In the genomic region with DNA sequence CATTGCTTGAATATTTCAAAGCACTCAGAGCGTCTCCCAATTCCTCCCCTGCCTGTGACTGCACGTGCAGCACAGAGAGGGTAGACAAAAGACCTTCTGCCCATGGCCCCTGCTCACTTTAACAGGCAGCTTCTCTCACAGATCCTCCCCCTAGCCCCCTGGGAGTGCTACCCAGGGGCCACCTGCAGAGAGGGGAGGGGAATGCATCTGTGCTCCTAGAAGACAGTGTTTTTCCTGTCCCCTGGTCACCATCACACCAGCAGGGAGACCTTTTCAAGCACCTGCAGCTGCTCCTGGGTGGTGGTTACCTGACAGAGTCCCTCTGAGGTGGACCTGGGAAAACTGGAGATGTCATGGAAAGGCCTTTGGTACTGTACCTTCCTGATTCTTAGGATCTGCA, we compare ENCODE assay signal across 20 cellular contexts. TPM values are rescaled to one million over a fixed set of nuclear protein-coding genes. Genes with fewer than 3 reads are reported as not detected.
DNase-seq lines count a peak whose midpoint lies in the region; ATAC-seq and TF ChIP-seq lines count a peak whose summit lies in the region.
"Had no signal": no experiment of that assay in that cellular context is flagged by ENCODE, and none has a peak within 500 bp of the region (broad histone marks: within the 10 kb centered on the region; RNA-seq: fewer than 3 reads in every experiment).

No MANE protein-coding gene starts in this region.

- H3K4me1 Mint-ChIP-seq in neural progenitor cell, result peaks cover 3% of the 10 kb centered on the region
- H3K4me1 Mint-ChIP-seq: IgD-negative memory B cell had no signal

- H3K27ac Mint-ChIP-seq in neural progenitor cell, result no peak overlapping the region
- H3K27ac Mint-ChIP-seq: IgD-negative memory B cell had no signal

- H3K4me1 ChIP-seq in neural progenitor cell, result peaks cover 7% of the 10 kb centered on the region
- H3K4me1 ChIP-seq: A549 had no signal

- H3K4me2 ChIP-seq in neural progenitor cell, result peak overlapping the region; percentile 8
- H3K4me2 ChIP-seq: A549 had no signal

- H3K27ac ChIP-seq in WERI-Rb-1 (no peak overlapping the region), neural progenitor cell (no peak overlapping the region)
- H3K27ac ChIP-seq: A549, C4-2B, SK-N-MC had no signal

- no peak overlapping the region for H3K9ac ChIP-seq in neural progenitor cell

- ATAC-seq in HG02885 (IDR thresholded peaks at IDR 0.05; ENCODE audit: poor library complexity, unreplicated experiment), result no peak
- no peak for ATAC-seq in GM19328 (IDR thresholded peaks at IDR 0.05; ENCODE audit: unreplicated experiment)
- ATAC-seq: A549 had no signal

- no peaks in the 10 kb centered on the region for H4K20me1 ChIP-seq in neural progenitor cell (ENCODE audit: low read depth)

- H3K27me3 ChIP-seq in WERI-Rb-1 (ENCODE audit: insufficient read depth, low read depth, severe bottlenecking), result no peaks in the 10 kb centered on the region
- H3K27me3 ChIP-seq in neural progenitor cell, result no peaks in the 10 kb centered on the region

- no peaks in the 10 kb centered on the region for H3K36me3 Mint-ChIP-seq in neural progenitor cell
- H3K36me3 Mint-ChIP-seq: IgD-negative memory B cell had no signal

- no peaks in the 10 kb centered on the region for H3K9me3 Mint-ChIP-seq in neural progenitor cell

- no peak overlapping the region for H3K4me3 ChIP-seq in WERI-Rb-1 (ENCODE audit: low read depth, low read length)
- no peak overlapping the region for H3K4me3 ChIP-seq in neural progenitor cell
- H3K4me3 ChIP-seq: A549, SK-N-MC had no signal

- H3K36me3 ChIP-seq in WERI-Rb-1 (no peaks in the 10 kb centered on the region), neural progenitor cell (no peaks in the 10 kb centered on the region)

- H3K27me3 Mint-ChIP-seq in neural progenitor cell (ENCODE audit: insufficient read depth, low read depth), result peaks cover 17% of the 10 kb centered on the region

- no peaks in the 10 kb centered on the region for H3K79me2 ChIP-seq in neural progenitor cell (ENCODE audit: low read depth)

- H3K4me3 Mint-ChIP-seq in neural progenitor cell, result no peak overlapping the region
- H3K4me3 Mint-ChIP-seq: IgD-negative memory B cell had no signal

- H3K9me3 ChIP-seq in WERI-Rb-1 (ENCODE audit: severe bottlenecking) (no peaks in the 10 kb centered on the region), neural progenitor cell (ENCODE audit: low read depth) (no peaks in the 10 kb centered on the region)
- H3K9me3 ChIP-seq: A549 had no signal

- DNase-seq in NCI-H2107 treated with DMSO at 0.1 percent for 48 hours (lab: John Stamatoyannopoulos, UW; ENCODE audit: unreplicated experiment) (peak; percentile 28), NCI-H2107 (lab: John Stamatoyannopoulos, UW) (no peak), NAMALWA (ENCODE audit: low spot score) (peak; percentile 45), WERI-Rb-1 (no peak), neural progenitor cell (ENCODE audit: low spot score) (no peak)
- DNase-seq in activated CD8-positive, alpha-beta memory T cell treated with anti-CD3 and anti-CD28 coated beads for 24 hours, result no peak
- DNase-seq: EL, Kasumi-1, MM.1S, NCI-H1105 treated with DMSO at 0.1 percent for 48 hours, NCI-H1930, NCI-H446 treated with DMSO at 0.1 percent for 48 hours, Right ventricle myocardium superior had no signal

- no peak overlapping the region for H2AFZ ChIP-seq in neural progenitor cell (replicated peaks)

- TF ChIP-seq CTCF in WERI-Rb-1 (IDR thresholded peaks at IDR 0.05; ENCODE audit: low read depth, low read length), result 0 out of 2 replicates have a peak, but pooled peaks have one; percentile 9
- TF ChIP-seq CTCF in neural progenitor cell (IDR thresholded peaks at IDR 0.05), result no peak

- H3F3A ChIP-seq in neural progenitor cell (ENCODE audit: low read depth), result no peaks in the 10 kb centered on the region

RNA-seq across cellular contexts. Expression of a gene that starts 56.7 kb away (rescaled TPM):
- total RNA-seq in neural progenitor cell (ENCODE audit: low replicate concordance), result not detected in 2 replicates
- total RNA-seq: HT1080, Right ventricle myocardium superior had no signal

Comparison
In these comparisons a context has a peak if more than half of its experiments do, and no peak if none do; other contexts are left out.
1. DNase-seq: peak in NCI-H2107 treated with DMSO at 0.1 percent for 48 hours (single experiment) and NAMALWA (single experiment); none in NCI-H2107 (single experiment), WERI-Rb-1 (single experiment), neural progenitor cell (single experiment) and activated CD8-positive, alpha-beta memory T cell treated with anti-CD3 and anti-CD28 coated beads for 24 hours (single experiment).